In the genomic region with DNA sequence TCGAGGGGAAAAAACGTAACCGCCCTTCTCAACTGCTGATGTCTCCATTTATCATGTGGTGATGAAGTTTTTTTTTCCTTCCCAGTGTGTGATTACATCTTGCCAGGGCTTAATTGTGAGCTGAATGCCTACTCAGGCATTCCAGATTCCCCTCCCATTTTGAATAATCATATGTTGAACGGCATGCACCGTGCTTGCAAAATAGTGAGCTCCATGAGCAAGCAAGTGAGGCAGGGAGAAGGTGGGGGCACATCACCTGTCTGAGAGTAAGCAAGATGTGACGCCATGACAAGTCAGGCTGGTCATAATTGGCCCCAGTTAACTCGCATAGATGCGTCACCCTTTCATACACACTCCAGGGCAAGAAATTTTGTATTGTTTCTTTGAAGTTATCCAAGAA, we compare ENCODE assay signal across 10 cellular contexts.
DNase-seq lines count a peak whose midpoint lies in the region; ATAC-seq and TF ChIP-seq lines count a peak whose summit lies in the region.
"Had no signal": no experiment of that assay in that cellular context is flagged by ENCODE, and none has a peak within 500 bp of the region (broad histone marks: within the 10 kb centered on the region; RNA-seq: fewer than 3 reads in every experiment).

No MANE protein-coding gene starts in this region.

- CTCF ChIA-PET in RWPE1 (lab: Yijun Ruan, JAX), result interaction anchor here (0.5 to 1.2 kb wide), 2 partner anchors 19 to 29 kb away, joined by 3 read pairs; a partner anchor contains a TSS

- POLR2A ChIA-PET in RWPE1 (lab: Yijun Ruan, JAX; ENCODE audit: low non-redundant PET), result no interaction called here

- ATAC-seq in GM21717 (IDR thresholded peaks at IDR 0.05; ENCODE audit: unreplicated experiment), result no peak

- no peak for TF ChIP-seq CTCF in RWPE1 (conservative IDR thresholded peaks at IDR 0.05; ENCODE audit: low read depth)
- TF ChIP-seq CTCF in fibroblast of mammary gland (conservative IDR thresholded peaks at IDR 0.05; ENCODE audit: control insufficient read depth, insufficient read depth, low read depth, low read length), result no peak

- H3K4me3 ChIP-seq in fibroblast of mammary gland (ENCODE audit: control insufficient read depth, low read depth, low read length) (no peak overlapping the region), skin epidermis (no peak overlapping the region)

- H3K27ac ChIP-seq in RWPE1, result peak overlapping the region; percentile 14
- H3K27ac ChIP-seq in skin epidermis, result peak overlapping the region in 14 of 21 experiments; percentile 46 to 100 (median 99)

- DNase-seq in NOMO-1 treated with DMSO at 0.1 percent for 48 hours (lab: John Stamatoyannopoulos, UW; ENCODE audit: unreplicated experiment) (peak; percentile 23), NOMO-1 (lab: John Stamatoyannopoulos, UW; ENCODE audit: unreplicated experiment in 2 of 2) (no peak), RWPE1 (ENCODE audit: low spot score) (no peak), fibroblast of mammary gland (ENCODE audit: low read depth) (peak; percentile 43), AG08395 (ENCODE audit: low spot score) (no peak), SKM-1 (lab: John Stamatoyannopoulos, UW; ENCODE audit: unreplicated experiment) (no peak)
- DNase-seq: ACHN, NCI-H226 had no signal

Comparison
In these comparisons a context has a peak if more than half of its experiments do, and no peak if none do; other contexts are left out.
1. DNase-seq: peak in NOMO-1 treated with DMSO at 0.1 percent for 48 hours (single experiment) and fibroblast of mammary gland (single experiment); none in NOMO-1 (0 of 2), RWPE1 (single experiment), AG08395 (single experiment) and SKM-1 (single experiment).